Comparison of ENCODE assay signal across 17 cellular contexts in genomic region chr2:29589440-29590103, GRCh38.
DNase-seq lines count a peak whose midpoint lies in the region.
"Had no signal": no experiment of that assay in that cellular context is flagged by ENCODE, and none has a peak within 500 bp of the region (broad histone marks: within the 10 kb centered on the region; RNA-seq: fewer than 3 reads in every experiment).

No MANE protein-coding gene starts in this region.

- peak; percentile 31 for DNase-seq in NCI-H510A treated with DMSO at 0.1 percent for 48 hours (lab: John Stamatoyannopoulos, UW)
- no peak for DNase-seq in NCI-H510A (lab: John Stamatoyannopoulos, UW)
- DNase-seq in NCI-H1092 (lab: John Stamatoyannopoulos, UW): peak; percentile 27
- peak; percentile 8 for DNase-seq in NCI-H69 (lab: John Stamatoyannopoulos, UW)
- DNase-seq in medulla oblongata (ENCODE audit: extremely low spot score): peak; percentile 5
- no peak for DNase-seq in GM19238 (ENCODE audit: insufficient read length, low spot score)
- no peak for DNase-seq in stimulated activated CD4-positive, alpha-beta T cell treated with anti-CD3 and anti-CD28 coated beads, Interleukin-15, amount 100 ng/mL, for 24 hours
- DNase-seq: Calu3, GOT3, NCI-H1048, NCI-H2081, NCI-H2171 treated with DMSO at 0.1 percent for 48 hours, NCI-H446, NCI-H526 treated with DMSO at 0.1 percent for 48 hours, PC-3, SK-N-SH, SW 1271 had no signal

Comparison
In these comparisons a context has a peak if more than half of its experiments do, and no peak if none do; other contexts are left out.
1. DNase-seq: peak in NCI-H510A treated with DMSO at 0.1 percent for 48 hours (single experiment), NCI-H1092 (single experiment), NCI-H69 (single experiment) and medulla oblongata (single experiment); none in NCI-H510A (single experiment), GM19238 (single experiment) and stimulated activated CD4-positive, alpha-beta T cell treated with anti-CD3 and anti-CD28 coated beads, Interleukin-15, amount 100 ng/mL, for 24 hours (single experiment).